ENCODE assay signal across 20 cellular contexts in genomic region chr4:45566896-45567603, GRCh38.
"Had no signal": no experiment of that assay in that cellular context is flagged by ENCODE, and none has a peak within 500 bp of the region (broad histone marks: within the 10 kb centered on the region; RNA-seq: fewer than 3 reads in every experiment).

No MANE protein-coding gene starts in this region.

- H3K9me3 ChIP-seq: esophagus muscularis mucosa, gastroesophageal sphincter, heart left ventricle had no signal

- H3K4me3 ChIP-seq: coronary artery, dorsolateral prefrontal cortex, esophagus muscularis mucosa, gastroesophageal sphincter, heart left ventricle, hepatocyte, left lung, lung had no signal

- H3K36me3 ChIP-seq: esophagus muscularis mucosa, gastroesophageal sphincter, heart left ventricle, left lung had no signal

- H3K27ac ChIP-seq: coronary artery, dorsolateral prefrontal cortex, esophagus muscularis mucosa, foreskin keratinocyte, gastroesophageal sphincter, heart left ventricle, hepatocyte, left lung had no signal

- H3K4me1 ChIP-seq: esophagus muscularis mucosa, foreskin keratinocyte, gastroesophageal sphincter, heart left ventricle, left lung had no signal

- ATAC-seq: foreskin keratinocyte, gastroesophageal sphincter, heart left ventricle, left cardiac atrium, left lung had no signal

- DNase-seq: cerebellar nuclear complex; dermis blood vessel endothelial cell; dorsolateral prefrontal cortex; effector CD4-positive, alpha-beta T cell; effector memory CD4-positive, alpha-beta T cell; foreskin keratinocyte; heart left ventricle; hypothalamus; immature natural killer cell; islet precursor cell; left cardiac atrium; mammary epithelial cell; mesendoderm; midbrain had no signal

- H3K27me3 ChIP-seq: dorsolateral prefrontal cortex, esophagus muscularis mucosa, gastroesophageal sphincter, heart left ventricle, hepatocyte, left lung had no signal
